ENCODE assay signal across 23 cellular contexts in the genomic region with DNA sequence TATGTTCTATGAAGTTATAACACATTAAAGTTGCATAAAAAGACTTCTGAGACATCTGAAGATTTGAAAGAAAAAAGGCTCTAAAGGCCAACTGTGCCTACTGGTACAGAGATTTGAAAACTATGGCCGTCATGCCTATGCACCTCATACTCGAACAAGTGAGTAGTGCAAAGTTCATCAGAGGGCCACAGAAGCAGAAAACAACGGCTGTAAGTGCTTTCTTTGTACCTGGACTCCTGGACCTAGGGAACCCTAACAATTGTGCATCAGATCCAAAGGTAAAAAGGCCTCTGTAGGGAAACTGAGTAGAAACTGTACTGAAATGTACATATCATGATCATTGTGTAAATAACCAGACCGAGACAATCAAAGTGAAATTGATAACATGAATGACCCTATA.
DNase-seq lines count a peak whose midpoint lies in the region; ATAC-seq and TF ChIP-seq lines count a peak whose summit lies in the region.
"Had no signal": no experiment of that assay in that cellular context is flagged by ENCODE, and none has a peak within 500 bp of the region (broad histone marks: within the 10 kb centered on the region; RNA-seq: fewer than 3 reads in every experiment).

No MANE protein-coding gene starts in this region.

- H3K9me3 Mint-ChIP-seq in GM23338, result no peaks in the 10 kb centered on the region
- H3K9me3 Mint-ChIP-seq in neural progenitor cell, result peaks cover 13% of the 10 kb centered on the region
- H3K9me3 Mint-ChIP-seq: CD4-positive, alpha-beta T cell had no signal

- no peak for ATAC-seq in GM23338
- ATAC-seq: A549 had no signal

- no peaks in the 10 kb centered on the region for H3K27me3 ChIP-seq in GM23338 (ENCODE audit: insufficient read depth)
- H3K27me3 ChIP-seq in hepatocyte, result no peaks in the 10 kb centered on the region
- H3K27me3 ChIP-seq in neural progenitor cell, result no peaks in the 10 kb centered on the region
- H3K27me3 ChIP-seq: BE2C; BLaER1 treated with 17β-estradiol and CSF1 and Interleukin-3, amounts not matched to agents 10 nM and 100 nM had no signal

- H3K4me3 ChIP-seq in GM23338 (no peak overlapping the region), hepatocyte (no peak overlapping the region), neural progenitor cell (no peak overlapping the region)
- H3K4me3 ChIP-seq: A549; BLaER1 treated with 17β-estradiol and CSF1 and Interleukin-3, amounts not matched to agents 10 nM and 100 nM had no signal

- H3K9ac ChIP-seq in neural progenitor cell, result no peak overlapping the region
- H3K9ac ChIP-seq: BLaER1 treated with 17β-estradiol and CSF1 and Interleukin-3, amounts not matched to agents 10 nM and 100 nM had no signal

- TF ChIP-seq CTCF in GM23338 (conservative IDR thresholded peaks at IDR 0.05; ENCODE audit: low read depth in 2 of 2) (no peak), hepatocyte (IDR thresholded peaks at IDR 0.05; ENCODE audit: poor library complexity) (no peak), neural progenitor cell (IDR thresholded peaks at IDR 0.05) (no peak)

- H3K27ac Mint-ChIP-seq in GM23338, result no peak overlapping the region
- H3K27ac Mint-ChIP-seq in neural progenitor cell, result peak overlapping the region; percentile 52
- H3K27ac Mint-ChIP-seq: CD14-positive monocyte; CD4-positive, alpha-beta T cell; CD8-positive, alpha-beta memory T cell had no signal

- H3K36me3 ChIP-seq in GM23338 (ENCODE audit: insufficient read depth) (no peaks in the 10 kb centered on the region), hepatocyte (replicated peaks; ENCODE audit: insufficient read depth, low read depth) (no peaks in the 10 kb centered on the region), neural progenitor cell (no peaks in the 10 kb centered on the region)
- H3K36me3 ChIP-seq: BE2C; BLaER1 treated with 17β-estradiol and CSF1 and Interleukin-3, amounts not matched to agents 10 nM and 100 nM had no signal

- H3K4me2 ChIP-seq in GM23338 (no peak overlapping the region), hepatocyte (no peak overlapping the region), neural progenitor cell (no peak overlapping the region)
- H3K4me2 ChIP-seq: A549; BLaER1 treated with 17β-estradiol and CSF1 and Interleukin-3, amounts not matched to agents 10 nM and 100 nM had no signal

- H2AFZ ChIP-seq in GM23338, result 0 out of 2 replicates have a peak overlapping the region, but pooled peaks have one; percentile 15
- no peak overlapping the region for H2AFZ ChIP-seq in hepatocyte
- H2AFZ ChIP-seq in neural progenitor cell (replicated peaks), result no peak overlapping the region

- H3K36me3 Mint-ChIP-seq in GM23338 (ENCODE audit: low read depth) (no peaks in the 10 kb centered on the region), neural progenitor cell (peaks cover 2% of the 10 kb centered on the region)
- H3K36me3 Mint-ChIP-seq: CD14-positive monocyte; CD8-positive, alpha-beta memory T cell had no signal

- no peaks in the 10 kb centered on the region for H3K9me3 ChIP-seq in hepatocyte (ENCODE audit: low read depth)
- H3K9me3 ChIP-seq in neural progenitor cell (ENCODE audit: low read depth), result no peaks in the 10 kb centered on the region
- H3K9me3 ChIP-seq: A549; BE2C; BLaER1 treated with 17β-estradiol and CSF1 and Interleukin-3, amounts not matched to agents 10 nM and 100 nM had no signal

- WGBS in hepatocyte (ENCODE audit: low lambda C conversion rate, missing lambda C conversion rate), result 45% methylated on average over 4 of the region's 4 CpGs

- H3K27ac ChIP-seq in GM23338 (ENCODE audit: low read depth) (no peak overlapping the region), hepatocyte (no peak overlapping the region), neural progenitor cell (no peak overlapping the region)
- H3K27ac ChIP-seq: A549; BLaER1 treated with 17β-estradiol and CSF1 and Interleukin-3, amounts not matched to agents 10 nM and 100 nM had no signal

- H3K27me3 Mint-ChIP-seq in GM23338 (ENCODE audit: insufficient read depth, low read depth, poor library complexity) (peaks cover 2% of the 10 kb centered on the region), neural progenitor cell (ENCODE audit: insufficient read depth, low read depth) (peaks cover 7% of the 10 kb centered on the region)
- H3K27me3 Mint-ChIP-seq: CD4-positive, alpha-beta T cell; CD8-positive, alpha-beta memory T cell had no signal

- H3F3A ChIP-seq in GM23338 (replicated peaks; ENCODE audit: low read depth), result no peaks in the 10 kb centered on the region
- H3F3A ChIP-seq in neural progenitor cell (ENCODE audit: low read depth), result no peaks in the 10 kb centered on the region

- H3K79me2 ChIP-seq in GM23338 (replicated peaks; ENCODE audit: insufficient read depth) (no peaks in the 10 kb centered on the region), hepatocyte (no peaks in the 10 kb centered on the region), neural progenitor cell (ENCODE audit: low read depth) (no peaks in the 10 kb centered on the region)

- H4K20me1 ChIP-seq in GM23338 (replicated peaks; ENCODE audit: insufficient read depth), result no peaks in the 10 kb centered on the region
- no peaks in the 10 kb centered on the region for H4K20me1 ChIP-seq in hepatocyte (ENCODE audit: insufficient read depth, poor library complexity, severe bottlenecking)
- H4K20me1 ChIP-seq in neural progenitor cell (ENCODE audit: low read depth), result no peaks in the 10 kb centered on the region
- H4K20me1 ChIP-seq: BLaER1 treated with 17β-estradiol and CSF1 and Interleukin-3, amounts not matched to agents 10 nM and 100 nM had no signal

- H3K4me1 ChIP-seq in GM23338 (ENCODE audit: insufficient read depth) (peaks cover 17% of the 10 kb centered on the region), hepatocyte (ENCODE audit: insufficient read depth) (peaks cover 8% of the 10 kb centered on the region), neural progenitor cell (peaks cover 14% of the 10 kb centered on the region)
- H3K4me1 ChIP-seq: A549; BE2C; BLaER1 treated with 17β-estradiol and CSF1 and Interleukin-3, amounts not matched to agents 10 nM and 100 nM had no signal

- H3K9me2 ChIP-seq in GM23338 (ENCODE audit: insufficient read depth), result no peaks in the 10 kb centered on the region
- H3K9me2 ChIP-seq in hepatocyte (replicated peaks; ENCODE audit: insufficient read depth), result no peaks in the 10 kb centered on the region

- no peak overlapping the region for H3K4me3 Mint-ChIP-seq in GM23338
- H3K4me3 Mint-ChIP-seq in neural progenitor cell, result no peak overlapping the region
- H3K4me3 Mint-ChIP-seq: CD14-positive monocyte; CD4-positive, alpha-beta T cell; CD8-positive, alpha-beta memory T cell had no signal

- DNase-seq in GM23338 (ENCODE audit: low spot score) (no peak), hepatocyte (ENCODE audit: low spot score) (peak; percentile 10), neural progenitor cell (ENCODE audit: low spot score) (no peak), renal cortical epithelial cell (ENCODE audit: low read depth) (peak; percentile 11), NCI-H1694 (lab: John Stamatoyannopoulos, UW) (no peak), HT-29 (ENCODE audit: low spot score) (no peak)
- no peak for DNase-seq in stimulated activated naive CD4-positive, alpha-beta T cell treated with Interleukin-2 at 50 U/mL for 16 hours (lab: John Stamatoyannopoulos, UW)
- DNase-seq: 8988T; ACHN; AML-193; BE2C; Calu3; CD4-positive, alpha-beta T cell; CD8-positive, alpha-beta memory T cell; COR-L47; DMS53; DMS79 treated with DMSO at 0.1 percent for 48 hours; GF-D8; H7; HCEC 1CT had no signal

- peaks cover 29% of the 10 kb centered on the region for H3K4me1 Mint-ChIP-seq in GM23338
- peaks cover 45% of the 10 kb centered on the region for H3K4me1 Mint-ChIP-seq in neural progenitor cell
- H3K4me1 Mint-ChIP-seq: CD14-positive monocyte; CD8-positive, alpha-beta memory T cell had no signal

Comparison
In these comparisons a context has a peak if more than half of its experiments do, and no peak if none do; other contexts are left out.
1. DNase-seq: peak in hepatocyte (single experiment) and renal cortical epithelial cell (single experiment); none in GM23338 (single experiment), neural progenitor cell (single experiment), NCI-H1694 (single experiment), HT-29 (single experiment) and stimulated activated naive CD4-positive, alpha-beta T cell treated with Interleukin-2 at 50 U/mL for 16 hours (single experiment).